Comparison of ENCODE assay signal across 33 cellular contexts in genomic region chr2:167570370-167570769, GRCh38.
"Had no signal": no experiment of that assay in that cellular context is flagged by ENCODE, and none has a peak within 500 bp of the region (broad histone marks: within the 10 kb centered on the region; RNA-seq: fewer than 3 reads in every experiment).

No MANE protein-coding gene starts in this region.

- ATAC-seq: activated CD8-positive, alpha-beta T cell treated with anti-CD3 and anti-CD28 coated beads for 36 hours; activated naive CD4-positive, alpha-beta T cell treated with anti-CD3 and anti-CD28 coated beads, Interleukin-2, amount 50 U/mL, for 72 hours; activated T-cell treated with anti-CD3 and anti-CD28 coated beads, Interleukin-2, amount 50 U/mL, for 4 hours; activated T-cell treated with anti-CD3 and anti-CD28 coated beads, Interleukin-2, amount 50 U/mL, for 72 hours; activated T-helper 17 cell treated with anti-CD3 and anti-CD28 coated beads, Interleukin-2, amount 50 U/mL, for 72 hours; body of pancreas had no signal

- H3K27ac ChIP-seq: adrenal gland, body of pancreas, brain microvascular endothelial cell, breast epithelium, VCaP had no signal

- DNase-seq: activated B cell treated with CpG ODN at 0.5 μM for 24 hours; activated CD4-positive, alpha-beta memory T cell treated with anti-CD3 and anti-CD28 coated beads for 36 hours; activated CD4-positive, alpha-beta T cell treated with anti-CD3 and anti-CD28 coated beads for 4 hours; activated CD4-positive, alpha-beta T cell treated with anti-CD3 and anti-CD28 coated beads, Interleukin-2, amount 10 ng/mL, durations not matched to agents 24 days and 14 days; activated CD4-positive, alpha-beta T cell treated with anti-CD3 and anti-CD28 coated beads, Interleukin-2, amount 50 U/mL, for 1 hour; activated CD4-positive, alpha-beta T cell treated with anti-CD3 and anti-CD28 coated beads, Interleukin-2, amount 50 U/mL, for 4 hours; activated CD4-positive, CD25-positive, alpha-beta regulatory T cell treated with anti-CD3 and anti-CD28 coated beads, Interleukin-2, amount 50 U/mL, for 72 hours; activated CD8-positive, alpha-beta memory T cell treated with anti-CD3 and anti-CD28 coated beads, Interleukin-2, amount 50 U/mL, for 4 hours; activated CD8-positive, alpha-beta T cell treated with anti-CD3 and anti-CD28 coated beads for 36 hours; activated effector memory CD4-positive, alpha-beta T cell treated with anti-CD3 and anti-CD28 coated beads, Interleukin-2, amount 50 U/mL, for 16 hours; activated gamma-delta T cell treated with Interleukin-2 at 50 U/mL for 16 hours; activated naive CD4-positive, alpha-beta T cell; activated naive CD4-positive, alpha-beta T cell treated with anti-CD3 and anti-CD28 coated beads for 36 hours; activated naive CD4-positive, alpha-beta T cell treated with anti-CD3 and anti-CD28 coated beads, Interleukin-2, amount 50 U/mL, for 16 hours; activated naive CD8-positive, alpha-beta T cell treated with anti-CD3 and anti-CD28 coated beads for 36 hours; activated T-cell treated with anti-CD3 and anti-CD28 coated beads for 4 hours; activated T-cell treated with anti-CD3 and anti-CD28 coated beads, Interleukin-2, amount 50 U/mL, for 1 hour; activated T-cell treated with anti-CD3 and anti-CD28 coated beads, Interleukin-2, amount 50 U/mL, for 4 hours; activated T-cell treated with anti-CD3 and anti-CD28 coated beads, Interleukin-2, amount 50 U/mL, for 72 hours; adrenal gland; amniotic stem cell; aorta; body of pancreas; brain microvascular endothelial cell; central memory CD4-positive, alpha-beta T cell; T-helper 2 cell; T-helper 9 cell had no signal

- H3K27me3 ChIP-seq: adrenal gland, body of pancreas, brain microvascular endothelial cell, breast epithelium had no signal

- H3K4me3 ChIP-seq: adrenal gland, body of pancreas, breast epithelium had no signal

- H3K36me3 ChIP-seq: adrenal gland, brain microvascular endothelial cell, breast epithelium had no signal

- FAIRE-seq: astrocyte, TTC549 had no signal

- H3K9me3 ChIP-seq: body of pancreas, breast epithelium had no signal

- H3K4me1 ChIP-seq: adrenal gland, body of pancreas, breast epithelium had no signal
